8 cellular contexts compared by ENCODE assay signal in genomic region chr6:72522735-72523141, GRCh38.
DNase-seq lines count a peak whose midpoint lies in the region; ATAC-seq, FAIRE-seq and TF ChIP-seq lines count a peak whose summit lies in the region.

No MANE protein-coding gene starts in this region.

- DNase-seq in A673 (ENCODE audit: low spot score) (peak; percentile 14), RWPE1 (ENCODE audit: low spot score) (peak; percentile 3), pancreas (peak in 5 of 6 donors; percentile 25 to 35 (median 34)), KG1 (lab: John Stamatoyannopoulos, UW) (no peak), HuH-7.5 (ENCODE audit: low spot score) (no peak), mucosa of descending colon (no peak)

- H3K4me1 ChIP-seq in A673 (ENCODE audit: insufficient read depth, low read length, poor library complexity, severe bottlenecking), result no peaks in the 10 kb centered on the region
- no peaks in the 10 kb centered on the region for H3K4me1 ChIP-seq in pancreas
- no peaks in the 10 kb centered on the region for H3K4me1 ChIP-seq in mucosa of descending colon (ENCODE audit: low read depth)

- WGBS in pancreas, 2 donors, result 59 to 60% methylated on average over 5 of the region's 5 CpGs

- no peaks in the 10 kb centered on the region for H3K27me3 ChIP-seq in A673 (replicated peaks; ENCODE audit: insufficient read depth, low read depth, low read length, poor library complexity)
- H3K27me3 ChIP-seq in pancreas, result no peaks in the 10 kb centered on the region

- POLR2A ChIA-PET in A673 (lab: Charles Lee; ENCODE audit: low non-redundant PET) (no interaction called here), RWPE1 (lab: Yijun Ruan, JAX; ENCODE audit: low non-redundant PET) (no interaction called here)

- H3K27ac ChIP-seq in A673 (ENCODE audit: low read depth, low read length, poor library complexity, severe bottlenecking) (no peak overlapping the region), RWPE1 (no peak overlapping the region), pancreas (no peak overlapping the region)

- H3K36me3 ChIP-seq in A673 (ENCODE audit: insufficient read depth, low read length, poor library complexity, severe bottlenecking) (no peaks in the 10 kb centered on the region), pancreas (no peaks in the 10 kb centered on the region), mucosa of descending colon (ENCODE audit: low read depth) (no peaks in the 10 kb centered on the region)

- FAIRE-seq in pancreas (lab: Jason Lieb, UNC), result no peak

- intact Hi-C loops in A673 (cut with micrococcal nuclease; ENCODE audit: unreplicated experiment) (no loop called here), pancreas (cut with DNase I) (no loop called here), mucosa of descending colon (cut with DNase I, micrococcal nuclease) (no loop called here)

- H3K9me3 ChIP-seq in A673 (ENCODE audit: low read depth, low read length, poor library complexity, severe bottlenecking) (no peaks in the 10 kb centered on the region), pancreas (no peaks in the 10 kb centered on the region), mucosa of descending colon (no peaks in the 10 kb centered on the region)

- no peak overlapping the region for H3K4me3 ChIP-seq in A673 (ENCODE audit: low read depth, low read length, poor library complexity, severe bottlenecking)
- no peak overlapping the region for H3K4me3 ChIP-seq in pancreas
- no peak overlapping the region for H3K4me3 ChIP-seq in mucosa of descending colon

- BruUV-seq in A673 (replicated peaks; lab: Mats Ljungman, UMichigan), result no TSS peak

- ATAC-seq in GM18517 (IDR thresholded peaks at IDR 0.05; ENCODE audit: unreplicated experiment) (peak; percentile 63), HG03175 (IDR thresholded peaks at IDR 0.05; ENCODE audit: unreplicated experiment) (peak; percentile 68), pancreas (peak in 2 of 4 donors; percentile 29 to 73), mucosa of descending colon (no peak)

- TF ChIP-seq CTCF in A673 (conservative IDR thresholded peaks at IDR 0.05; ENCODE audit: low read depth, low read length) (peak; percentile 38), RWPE1 (conservative IDR thresholded peaks at IDR 0.05; ENCODE audit: low read depth) (no peak), pancreas (IDR thresholded peaks at IDR 0.05) (no peak), mucosa of descending colon (IDR thresholded peaks at IDR 0.05) (no peak)

- CTCF ChIA-PET in A673 (lab: Charles Lee) (no interaction called here), RWPE1 (lab: Yijun Ruan, JAX) (interaction anchor here (0.7 to 1.6 kb wide), 3 partner anchors 18 to 503 kb away, joined by 3 to 7 read pairs (median 3); no protein-coding TSS in a partner anchor)

Comparison
In these comparisons a context has a peak if more than half of its experiments do, and no peak if none do; other contexts are left out.
1. DNase-seq: peak in A673 (single experiment), RWPE1 (single experiment) and pancreas (5 of 6); none in KG1 (single experiment), HuH-7.5 (single experiment) and mucosa of descending colon (0 of 3).